Comparison of ENCODE assay signal across 8 cellular contexts in the genomic region with DNA sequence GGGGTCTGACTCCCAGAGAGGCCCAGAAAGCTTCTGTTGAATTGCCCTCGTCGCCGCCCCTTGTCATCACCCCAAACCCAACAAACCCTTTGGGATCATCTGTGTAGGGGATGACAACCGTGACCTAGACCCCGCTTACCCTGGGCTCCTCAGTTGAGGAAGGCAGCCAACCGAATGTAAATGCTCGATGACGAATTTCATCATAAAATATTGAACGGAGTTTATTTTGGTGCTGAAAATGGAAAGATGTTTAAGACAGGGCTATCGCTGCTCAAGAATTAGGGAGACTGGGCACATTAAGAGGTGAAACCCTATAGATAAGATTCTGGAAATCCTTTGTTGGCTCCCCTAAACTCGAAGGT. TPM values are rescaled to one million over a fixed set of nuclear protein-coding genes. Genes with fewer than 3 reads are reported as not detected.
DNase-seq lines count a peak whose midpoint lies in the region; ATAC-seq and TF ChIP-seq lines count a peak whose summit lies in the region.

No MANE protein-coding gene starts in this region.

- no peak overlapping the region for H2BK15ac ChIP-seq in neuronal stem cell (ENCODE audit: low read length)

- H3K9ac ChIP-seq in OCI-LY1 (ENCODE audit: low read length) (peak overlapping the region; percentile 94), neuronal stem cell (ENCODE audit: low read depth, low read length, poor library complexity) (peak overlapping the region; percentile 97)

- intact Hi-C loops in CD4-positive, alpha-beta T cell (cut with DNase I, micrococcal nuclease), result loop anchor here (2.0 kb wide), 3 partner anchors 38 to 98 kb away; a partner anchor contains a TSS

- no peaks in the 10 kb centered on the region for H4K20me1 ChIP-seq in OCI-LY1 (ENCODE audit: insufficient read depth, low read length)

- H3K4me1 ChIP-seq in OCI-LY1 (ENCODE audit: insufficient read depth, low read length, severe bottlenecking), result peaks cover 21% of the 10 kb centered on the region
- H3K4me1 ChIP-seq in neuronal stem cell (ENCODE audit: control insufficient read depth in 2 of 2, insufficient read depth in 1 of 2, low read depth in 1 of 2, low read length in 2 of 2), result peaks cover 0 to 10% of the 10 kb centered on the region in 2 donors

- H3K4me2 ChIP-seq in OCI-LY1 (ENCODE audit: low read length), result peak overlapping the region; percentile 75
- peak overlapping the region; percentile 69 for H3K4me2 ChIP-seq in neuronal stem cell (ENCODE audit: insufficient read depth, low read length, poor library complexity, severe bottlenecking)

- no peaks in the 10 kb centered on the region for H3K9me3 Mint-ChIP-seq in CD4-positive, alpha-beta T cell

- no peak for DNase-seq in CD4-positive, alpha-beta T cell
- DNase-seq in epithelial cell of esophagus (ENCODE audit: low read depth) (no peak), neuronal stem cell (ENCODE audit: low spot score) (no peak), NCI-H1048 (lab: John Stamatoyannopoulos, UW) (no peak), HEK293T (ENCODE audit: extremely low spot score) (no peak), A172 (ENCODE audit: low spot score) (no peak)

- no peak overlapping the region for H3K14ac ChIP-seq in neuronal stem cell (ENCODE audit: low read length)

- H3K27me3 Mint-ChIP-seq in CD4-positive, alpha-beta T cell, result no peaks in the 10 kb centered on the region

- H3K9me2 ChIP-seq in OCI-LY1 (ENCODE audit: low read depth, low read length), result no peaks in the 10 kb centered on the region

- TF ChIP-seq CTCF in CD4-positive, alpha-beta T cell (IDR thresholded peaks at IDR 0.05), result no peak
- TF ChIP-seq CTCF in OCI-LY1 (IDR thresholded peaks at IDR 0.05; ENCODE audit: low read length) (no peak), epithelial cell of esophagus (IDR thresholded peaks at IDR 0.05; ENCODE audit: insufficient read depth, low read depth, low read length, missing control alignments) (no peak)

- peak; percentile 19 for ATAC-seq in CD4-positive, alpha-beta T cell (ENCODE audit: poor library complexity)
- peak; percentile 1 for ATAC-seq in GM21619 (IDR thresholded peaks at IDR 0.05; ENCODE audit: unreplicated experiment)

- H3K4me3 ChIP-seq in OCI-LY1 (ENCODE audit: low read depth, low read length, poor library complexity, severe bottlenecking) (peak overlapping the region; percentile 97), epithelial cell of esophagus (ENCODE audit: low read length) (peak overlapping the region; percentile 86), neuronal stem cell (ENCODE audit: low read length in 2 of 2) (peak overlapping the region; percentile 82 to 88)

- H3K9me3 ChIP-seq in CD4-positive, alpha-beta T cell (ENCODE audit: control insufficient read depth, low read length), result no peaks in the 10 kb centered on the region
- H3K9me3 ChIP-seq in OCI-LY1 (ENCODE audit: low read length) (no peaks in the 10 kb centered on the region), neuronal stem cell (replicated peaks in 1 of 2; ENCODE audit: control insufficient read depth in 2 of 2, insufficient read depth in 1 of 2, low read depth in 1 of 2, low read length in 2 of 2) (peaks cover 0 to 2% of the 10 kb centered on the region in 2 donors)

- H2BK12ac ChIP-seq in neuronal stem cell (ENCODE audit: low read length), result no peak overlapping the region

- H3K4me1 Mint-ChIP-seq in CD4-positive, alpha-beta T cell (ENCODE audit: low read depth), result peaks cover 40% of the 10 kb centered on the region

- H2AK5ac ChIP-seq in neuronal stem cell (ENCODE audit: low read depth, low read length), result no peak overlapping the region

- H3K27me3 ChIP-seq in CD4-positive, alpha-beta T cell (ENCODE audit: control insufficient read depth, insufficient read depth, low read length), result no peaks in the 10 kb centered on the region
- no peaks in the 10 kb centered on the region for H3K27me3 ChIP-seq in OCI-LY1 (ENCODE audit: insufficient read depth, low read length)
- no peaks in the 10 kb centered on the region for H3K27me3 ChIP-seq in neuronal stem cell (ENCODE audit: control insufficient read depth in 3 of 3, insufficient read depth in 3 of 3, low read depth in 1 of 3, low read length in 3 of 3)

- H2BK120ac ChIP-seq in neuronal stem cell (ENCODE audit: low read depth, low read length), result peak overlapping the region; percentile 54

- H3K18ac ChIP-seq in neuronal stem cell (ENCODE audit: low read length), result peak overlapping the region; percentile 94

- peaks cover 3% of the 10 kb centered on the region; the same call in 1 of the 2 replicates for H3K36me3 ChIP-seq in OCI-LY1 (ENCODE audit: insufficient read depth, low read length)
- H3K36me3 ChIP-seq in neuronal stem cell (replicated peaks in 1 of 2; ENCODE audit: control insufficient read depth in 2 of 2, insufficient read depth in 2 of 2, low read length in 2 of 2), result peaks cover 1 to 21% of the 10 kb centered on the region in 2 donors

- H3K79me1 ChIP-seq in neuronal stem cell (ENCODE audit: low read depth, low read length), result peaks cover 1% of the 10 kb centered on the region

- WGBS in neuronal stem cell (ENCODE audit: extremely low coverage in 2 of 2, insufficient read length in 2 of 2, insufficient replicate concordance in 1 of 2), 2 donors, result no CpG with 5 or more reads among the region's 11 CpGs

- H4K8ac ChIP-seq in neuronal stem cell (ENCODE audit: low read depth, low read length), result no peak overlapping the region

- H3K79me2 ChIP-seq in OCI-LY1 (ENCODE audit: insufficient read depth, low read length), result peaks cover 18% of the 10 kb centered on the region

- H4K91ac ChIP-seq in neuronal stem cell (ENCODE audit: low read depth, low read length, poor library complexity), result no peak overlapping the region

- H3K36me3 Mint-ChIP-seq in CD4-positive, alpha-beta T cell (ENCODE audit: low read depth), result peaks cover 31% of the 10 kb centered on the region

- H2AFZ ChIP-seq in OCI-LY1 (ENCODE audit: low read length) (no peak overlapping the region), neuronal stem cell (ENCODE audit: low read length) (peak overlapping the region; percentile 97)

- peak overlapping the region; percentile 95 for H3K27ac Mint-ChIP-seq in CD4-positive, alpha-beta T cell

- H3K4ac ChIP-seq in neuronal stem cell (ENCODE audit: low read length), result no peak overlapping the region

- peak overlapping the region; percentile 90 for H3K23ac ChIP-seq in neuronal stem cell (ENCODE audit: low read depth, low read length, poor library complexity)

- H3K27ac ChIP-seq in CD4-positive, alpha-beta T cell (ENCODE audit: low read depth, low read length), result peak overlapping the region; percentile 89
- peak overlapping the region; percentile 56 for H3K27ac ChIP-seq in OCI-LY1 (ENCODE audit: low read depth, low read length, poor library complexity, severe bottlenecking)
- H3K27ac ChIP-seq in neuronal stem cell (replicated peaks; ENCODE audit: low read length), result peak overlapping the region; percentile 85

- CTCF ChIA-PET in CD4-positive, alpha-beta T cell (lab: Charles Lee), result no interaction called here
- CTCF ChIA-PET in HEK293T (lab: Yijun Ruan, JAX), result no interaction called here

- no peak overlapping the region for H2BK5ac ChIP-seq in neuronal stem cell (ENCODE audit: low read length)

- POLR2A ChIA-PET in CD4-positive, alpha-beta T cell (lab: Charles Lee), result interaction anchor here (0.6 to 2.7 kb wide), 9 partner anchors 27 to 810 kb away, joined by 3 to 43 read pairs (median 8); a partner anchor contains a TSS
- POLR2A ChIA-PET in HEK293T (lab: Yijun Ruan, JAX), result interaction anchor here (0.8 to 2.7 kb wide), 7 partner anchors 12 to 97 kb away, joined by 3 to 13 read pairs (median 5); a partner anchor contains a TSS

- no peaks in the 10 kb centered on the region for H3F3A ChIP-seq in OCI-LY1 (ENCODE audit: insufficient read depth, low read length)

- peak overlapping the region; percentile 94 for H3K4me3 Mint-ChIP-seq in CD4-positive, alpha-beta T cell

TF ChIP-seq in HEK293T, 16 proteins besides CTCF, POLR2A, EP300 and RAD21:
- TF ChIP-seq BHLHE40 (IDR thresholded peaks at IDR 0.05; ENCODE audit: borderline replicate concordance) (no peak), SUZ12 (IDR thresholded peaks at IDR 0.05) (no peak)

RNA-seq across cellular contexts. Expression of a gene that starts 0.5 kb away (rescaled TPM):
- total RNA-seq in CD4-positive, alpha-beta T cell, result 10 to 100 TPM; 38.8 to 43.6 TPM
- polyA plus RNA-seq in neuronal stem cell (2013, experiment 1 of 2), result 33.9 TPM
- 32.7 TPM for polyA plus RNA-seq in neuronal stem cell (2013, experiment 2 of 2)
- total RNA-seq in A172 (2014; rRNA removed; shearing (Covaris generic)), result 78.3 and 81.8 TPM in 2 replicates

RNA-seq across cellular contexts. Expression of a gene that starts 44.2 kb away (rescaled TPM):
- 100 to 1,000 TPM; 104 to 108 TPM for total RNA-seq in CD4-positive, alpha-beta T cell
- 395 TPM for polyA plus RNA-seq in neuronal stem cell (2013, experiment 1 of 2)
- polyA plus RNA-seq in neuronal stem cell (2013, experiment 2 of 2), result 386 TPM
- 163 and 205 TPM in 2 replicates for total RNA-seq in A172 (2014; rRNA removed; shearing (Covaris generic))

RNA-seq across cellular contexts. Expression of a gene that starts 48.4 kb away (rescaled TPM):
- total RNA-seq in CD4-positive, alpha-beta T cell, result not detected
- polyA plus RNA-seq in neuronal stem cell (2013, experiment 1 of 2), result 17.6 TPM
- 18.7 TPM for polyA plus RNA-seq in neuronal stem cell (2013, experiment 2 of 2)
- 3.1 and 4.0 TPM in 2 replicates for total RNA-seq in A172 (2014; rRNA removed; shearing (Covaris generic))
